12 cellular contexts compared by ENCODE assay signal in the genomic region with DNA sequence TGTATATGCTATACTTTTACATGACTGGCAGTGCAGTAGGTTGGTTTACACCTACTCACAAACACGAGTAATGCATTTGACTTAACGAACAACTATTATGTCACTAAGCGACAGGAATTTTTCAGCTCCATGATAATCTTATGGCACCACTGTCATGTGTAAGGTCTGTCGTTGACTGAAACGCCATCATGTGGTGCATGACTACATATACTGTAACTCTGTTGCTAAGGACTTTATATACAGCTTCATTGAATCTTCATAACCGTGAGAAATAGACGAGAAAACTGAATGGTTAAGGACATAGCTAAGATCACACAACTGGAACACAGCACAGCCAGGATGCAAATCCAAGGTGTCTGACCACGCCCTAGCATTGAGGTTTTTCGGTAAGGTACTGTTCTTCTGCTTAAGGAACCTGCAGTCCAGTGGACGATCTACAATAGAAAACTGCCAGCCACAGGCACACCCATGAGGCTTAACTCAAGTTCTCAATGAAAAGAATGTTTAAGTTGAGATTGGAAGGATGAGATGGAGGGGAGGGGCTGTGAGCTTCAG. TPM values are rescaled to one million over a fixed set of nuclear protein-coding genes. Genes with fewer than 3 reads are reported as not detected.
DNase-seq lines count a peak whose midpoint lies in the region; ATAC-seq and TF ChIP-seq lines count a peak whose summit lies in the region.
"Had no signal": no experiment of that assay in that cellular context is flagged by ENCODE, and none has a peak within 500 bp of the region (broad histone marks: within the 10 kb centered on the region; RNA-seq: fewer than 3 reads in every experiment).

No MANE protein-coding gene starts in this region.

- no peak for TF ChIP-seq CTCF in right atrium auricular region (IDR thresholded peaks at IDR 0.05)
- no peak for TF ChIP-seq CTCF in uterus (IDR thresholded peaks at IDR 0.05)
- no peak for TF ChIP-seq CTCF in GM10266 (IDR thresholded peaks at IDR 0.05; ENCODE audit: control insufficient read depth, insufficient read depth, low read depth, missing control alignments)
- TF ChIP-seq CTCF in mucosa of descending colon (IDR thresholded peaks at IDR 0.05), result no peak

- no peaks in the 10 kb centered on the region for H3K27me3 Mint-ChIP-seq in activated T-helper 17 cell treated with anti-CD3 and anti-CD28 coated beads, Interleukin-2, amount 50 U/mL, for 72 hours
- H3K27me3 Mint-ChIP-seq: dendritic cell treated with granulocyte-macrophage colony-stimulating factor and Interleukin-4, amounts not matched to agents 40 ng/mL and 50 ng/mL, for 4 days; stimulated activated memory B cell treated with anti-CD40 and anti-IgM and Interleukin-4, amounts not matched to agents 10 μg/mL and 1 μg/mL and 100 μg/mL, for 72 hours had no signal

- peaks cover 30% of the 10 kb centered on the region for H3K4me1 Mint-ChIP-seq in activated T-helper 17 cell treated with anti-CD3 and anti-CD28 coated beads, Interleukin-2, amount 50 U/mL, for 72 hours

- no peaks in the 10 kb centered on the region for H3K27me3 ChIP-seq in right atrium auricular region
- H3K27me3 ChIP-seq in uterus, result no peaks in the 10 kb centered on the region

- peak overlapping the region; percentile 93 to 95 for H3K27ac ChIP-seq in right atrium auricular region
- H3K27ac ChIP-seq in uterus, result peak overlapping the region; percentile 83 to 87

- intact Hi-C loops in cardiac septum (cut with DNase I), result loop anchor here (2.0 kb wide), 1 partner anchor 99 kb away; no protein-coding TSS in a partner anchor
- intact Hi-C loops in uterus (cut with DNase I; ENCODE audit: low total_unique reads), result loop anchor here (5.0 kb wide), 1 partner anchor 104 kb away; no protein-coding TSS in a partner anchor
- intact Hi-C loops in mucosa of descending colon (cut with DNase I, micrococcal nuclease), result no loop called here

- H3K4me3 Mint-ChIP-seq in activated T-helper 17 cell treated with anti-CD3 and anti-CD28 coated beads, Interleukin-2, amount 50 U/mL, for 72 hours, result peak overlapping the region; percentile 91
- H3K4me3 Mint-ChIP-seq: dendritic cell treated with granulocyte-macrophage colony-stimulating factor and Interleukin-4, amounts not matched to agents 40 ng/mL and 50 ng/mL, for 4 days; stimulated activated memory B cell treated with anti-CD40 and anti-IgM and Interleukin-4, amounts not matched to agents 10 μg/mL and 1 μg/mL and 100 μg/mL, for 72 hours had no signal

- no peaks in the 10 kb centered on the region for H3K9me3 Mint-ChIP-seq in activated T-helper 17 cell treated with anti-CD3 and anti-CD28 coated beads, Interleukin-2, amount 50 U/mL, for 72 hours
- H3K9me3 Mint-ChIP-seq: dendritic cell treated with granulocyte-macrophage colony-stimulating factor and Interleukin-4, amounts not matched to agents 40 ng/mL and 50 ng/mL, for 4 days; stimulated activated memory B cell treated with anti-CD40 and anti-IgM and Interleukin-4, amounts not matched to agents 10 μg/mL and 1 μg/mL and 100 μg/mL, for 72 hours had no signal

- no peaks in the 10 kb centered on the region for H3K9me3 ChIP-seq in right atrium auricular region
- no peaks in the 10 kb centered on the region for H3K9me3 ChIP-seq in uterus
- no peaks in the 10 kb centered on the region for H3K9me3 ChIP-seq in mucosa of descending colon

- peaks cover 0 to 67% of the 10 kb centered on the region in 2 donors for H3K4me1 ChIP-seq in right atrium auricular region
- H3K4me1 ChIP-seq in uterus, result peaks cover 18 to 20% of the 10 kb centered on the region in 2 donors
- peaks cover 44% of the 10 kb centered on the region for H3K4me1 ChIP-seq in mucosa of descending colon (ENCODE audit: low read depth)

- no peak for ATAC-seq in activated T-helper 17 cell treated with anti-CD3 and anti-CD28 coated beads, Interleukin-2, amount 50 U/mL, for 72 hours (replicated peaks)
- ATAC-seq in GM19035 (IDR thresholded peaks at IDR 0.05; ENCODE audit: unreplicated experiment), result no peak
- no peak for ATAC-seq in mucosa of descending colon
- ATAC-seq: HCT116; stimulated activated memory B cell treated with anti-CD40 and anti-IgM and Interleukin-4, amounts not matched to agents 10 μg/mL and 1 μg/mL and 100 μg/mL, for 72 hours had no signal

- no peaks in the 10 kb centered on the region for H3K36me3 ChIP-seq in right atrium auricular region
- no peaks in the 10 kb centered on the region for H3K36me3 ChIP-seq in uterus
- H3K36me3 ChIP-seq in mucosa of descending colon (ENCODE audit: low read depth), result peaks cover 4% of the 10 kb centered on the region

- DNase-seq in right atrium auricular region (ENCODE audit: low spot score) (no peak), cardiac septum (ENCODE audit: low spot score) (no peak), islet precursor cell (peak; percentile 8), uterus (no peak), GM10266 (ENCODE audit: extremely low spot score) (no peak), mucosa of descending colon (no peak)
- DNase-seq: NCI-H2029 treated with DMSO at 0.1 percent for 48 hours had no signal

- H3K4me3 ChIP-seq in right atrium auricular region (no peak overlapping the region), uterus (no peak overlapping the region), mucosa of descending colon (no peak overlapping the region)

- peak overlapping the region; percentile 86 for H3K27ac Mint-ChIP-seq in activated T-helper 17 cell treated with anti-CD3 and anti-CD28 coated beads, Interleukin-2, amount 50 U/mL, for 72 hours
- H3K27ac Mint-ChIP-seq: dendritic cell treated with granulocyte-macrophage colony-stimulating factor and Interleukin-4, amounts not matched to agents 40 ng/mL and 50 ng/mL, for 4 days; stimulated activated memory B cell treated with anti-CD40 and anti-IgM and Interleukin-4, amounts not matched to agents 10 μg/mL and 1 μg/mL and 100 μg/mL, for 72 hours had no signal

- H3K36me3 Mint-ChIP-seq in activated T-helper 17 cell treated with anti-CD3 and anti-CD28 coated beads, Interleukin-2, amount 50 U/mL, for 72 hours (ENCODE audit: low read depth), result no peaks in the 10 kb centered on the region
- H3K36me3 Mint-ChIP-seq: stimulated activated memory B cell treated with anti-CD40 and anti-IgM and Interleukin-4, amounts not matched to agents 10 μg/mL and 1 μg/mL and 100 μg/mL, for 72 hours had no signal

- no peak for TF ChIP-seq POLR2A in uterus (IDR thresholded peaks at IDR 0.05)

RNA-seq across cellular contexts. Expression of gene CFAP20, which starts 3.3 kb away (rescaled TPM):
- total RNA-seq in right atrium auricular region, result 10 to 100 TPM; 36.9 to 64.2 TPM
- 36.7 TPM for total RNA-seq in cardiac septum
- 10 to 100 TPM; 28.7 to 49.7 TPM for total RNA-seq in activated T-helper 17 cell treated with anti-CD3 and anti-CD28 coated beads, Interleukin-2, amount 50 U/mL, for 72 hours
- 10 to 100 TPM; 23.7 to 88.8 (median 59.2) TPM for total RNA-seq in uterus
- 10 to 100 TPM; 18.8 to 24.0 (median 23.3) TPM for total RNA-seq in mucosa of descending colon

Comparison
In these comparisons a context has a peak if more than half of its experiments do, and no peak if none do; other contexts are left out.
1. intact Hi-C loops: an anchor here in cardiac septum (2.0 kb wide) and uterus (5.0 kb wide); none called in mucosa of descending colon.